9 cellular contexts compared by ENCODE assay signal in genomic region chr11:45922425-45923082, GRCh38. TPM values are rescaled to one million over a fixed set of nuclear protein-coding genes. Genes with fewer than 3 reads are reported as not detected.
DNase-seq lines count a peak whose midpoint lies in the region; TF ChIP-seq lines count a peak whose summit lies in the region.
"Had no signal": no experiment of that assay in that cellular context is flagged by ENCODE, and none has a peak within 500 bp of the region (broad histone marks: within the 10 kb centered on the region; RNA-seq: fewer than 3 reads in every experiment).

Gene LARGE2 (plus strand): TSS chr11:45922656. CDS start chr11:45922883, 227 bp downstream.

- H3K27ac Mint-ChIP-seq in nephron, result peak within 1 kb of the TSS; percentile 94 to 96 (median 96)

- H3K4me3 Mint-ChIP-seq in nephron, result peak within 1 kb of the TSS; percentile 78 to 84 (median 81)

- intact Hi-C loops in dorsolateral prefrontal cortex (cut with DNase I), result no loop called here

- H3K4me1 Mint-ChIP-seq in nephron, result peaks cover 19% of the 10 kb centered on the region

- H3K27me3 ChIP-seq in dorsolateral prefrontal cortex, result peaks cover 0 to 24% (median 13%) of the 10 kb centered on the region in 45 donors

- TF ChIP-seq CTCF in dorsolateral prefrontal cortex (IDR thresholded peaks at IDR 0.05 in 54 of 56, conservative IDR thresholded peaks at IDR 0.05 in 2 of 56; ENCODE audit: low read depth in 1 of 56, partially characterized antibody in 56 of 56), result no peak
- no peak for TF ChIP-seq CTCF in nephron (IDR thresholded peaks at IDR 0.05; ENCODE audit: unreplicated experiment in 3 of 3)

- peak within 1 kb of the TSS in 53 of 59 donors; percentile 1 to 60 (median 34) for H3K4me3 ChIP-seq in dorsolateral prefrontal cortex

- H3K9me3 Mint-ChIP-seq in nephron, result no peaks in the 10 kb centered on the region

- H3K27ac ChIP-seq in dorsolateral prefrontal cortex, result peak within 1 kb of the TSS in 13 of 59 donors; percentile 1 to 69 (median 35)

- peaks cover 58% of the 10 kb centered on the region for H3K27me3 Mint-ChIP-seq in nephron (ENCODE audit: low read depth)

- H3K36me3 Mint-ChIP-seq in nephron (ENCODE audit: low read depth), result no peaks in the 10 kb centered on the region

- DNase-seq in NCI-H1436 (lab: John Stamatoyannopoulos, UW) (peak; percentile 59), NCI-H1436 treated with DMSO at 0.1 percent for 48 hours (lab: John Stamatoyannopoulos, UW) (no peak), NCI-H774 (lab: John Stamatoyannopoulos, UW) (peak; percentile 82), dorsolateral prefrontal cortex (peak in 2 of 10 donors; percentile 32 to 38), SHP77 treated with DMSO at 0.1 percent for 48 hours (lab: John Stamatoyannopoulos, UW) (no peak), GM19240 (ENCODE audit: insufficient read length, low spot score) (no peak), mucosa of gallbladder (ENCODE audit: low spot score) (no peak)

RNA-seq across cellular contexts. Expression of gene LARGE2, which starts in this region (rescaled TPM):
- total RNA-seq in dorsolateral prefrontal cortex (1 to 10 TPM in 1 of 120 experiments, under 1 TPM in 5, not detected in 114; 0.29 to 1.3 (median 0.40) TPM), mucosa of gallbladder (2.2 TPM)
- total RNA-seq: lung microvascular endothelial cell had no signal

Comparison
In these comparisons a context has a peak if more than half of its experiments do, and no peak if none do; other contexts are left out.
1. DNase-seq: peak in NCI-H1436 (single experiment) and NCI-H774 (single experiment); none in NCI-H1436 treated with DMSO at 0.1 percent for 48 hours (single experiment), SHP77 treated with DMSO at 0.1 percent for 48 hours (single experiment), GM19240 (single experiment) and mucosa of gallbladder (single experiment).